16 cellular contexts compared by ENCODE assay signal in the genomic region with DNA sequence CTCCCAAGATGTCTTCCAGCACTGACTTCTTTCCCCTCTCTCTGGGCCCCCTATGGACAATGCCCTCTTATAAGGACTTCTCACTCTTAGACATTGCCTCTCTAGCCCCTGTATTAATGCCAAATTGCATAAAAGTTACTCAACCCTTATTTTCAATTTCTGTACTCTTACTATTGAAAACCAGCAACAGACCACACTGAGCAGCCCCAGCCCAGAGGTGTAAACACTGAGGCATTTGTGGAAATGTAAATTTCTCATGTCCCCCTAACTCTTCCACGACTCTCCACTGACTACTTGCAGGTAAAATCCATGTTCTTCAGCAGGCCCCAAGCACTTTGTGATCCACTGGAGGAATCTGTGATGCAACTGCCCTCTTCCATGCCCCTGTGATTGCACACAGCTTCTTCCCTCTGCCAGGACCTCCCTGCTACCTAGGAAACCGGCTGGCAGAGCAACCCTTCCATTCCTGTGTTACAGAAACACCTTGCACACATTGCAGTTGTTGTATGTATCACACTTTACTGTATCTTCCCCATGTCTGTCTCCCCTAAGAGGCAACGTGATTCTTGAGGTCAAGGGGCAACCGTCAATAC. TPM values are rescaled to one million over a fixed set of nuclear protein-coding genes. Genes with fewer than 3 reads are reported as not detected.
DNase-seq lines count a peak whose midpoint lies in the region; ATAC-seq and TF ChIP-seq lines count a peak whose summit lies in the region.
"Had no signal": no experiment of that assay in that cellular context is flagged by ENCODE, and none has a peak within 500 bp of the region (broad histone marks: within the 10 kb centered on the region; RNA-seq: fewer than 3 reads in every experiment).

No MANE protein-coding gene starts in this region.

- H3K27ac ChIP-seq in left ventricle myocardium inferior (replicated peaks) = peak overlapping the region; percentile 46
- H3K27ac ChIP-seq in right atrium auricular region = no peak overlapping the region
- H3K27ac ChIP-seq: body of pancreas, SK-N-MC had no signal

- H3K9me3 ChIP-seq in left ventricle myocardium inferior (replicated peaks) (no peaks in the 10 kb centered on the region), right atrium auricular region (no peaks in the 10 kb centered on the region)
- H3K9me3 ChIP-seq: body of pancreas had no signal

- TF ChIP-seq CTCF in left ventricle myocardium inferior (IDR thresholded peaks at IDR 0.05; ENCODE audit: borderline replicate concordance) = no peak
- TF ChIP-seq CTCF in right atrium auricular region (IDR thresholded peaks at IDR 0.05) = no peak
- no peak for TF ChIP-seq CTCF in omental fat pad (IDR thresholded peaks at IDR 0.05)

- no peaks in the 10 kb centered on the region for H3K36me3 ChIP-seq in left ventricle myocardium inferior
- no peaks in the 10 kb centered on the region for H3K36me3 ChIP-seq in right atrium auricular region

- DNase-seq in left ventricle myocardium inferior (peak; percentile 36), right atrium auricular region (ENCODE audit: low spot score) (no peak), fibroblast of gingiva (ENCODE audit: low read depth) (peak; percentile 26), omental fat pad (ENCODE audit: low spot score) (no peak), superior temporal gyrus (ENCODE audit: extremely low spot score) (no peak)
- DNase-seq in effector CD4-positive, alpha-beta T cell = no peak
- DNase-seq in activated naive CD4-positive, alpha-beta T cell treated with anti-CD3 and anti-CD28 coated beads, Interleukin-2, amount 50 U/mL, for 16 hours = no peak
- DNase-seq: CD8-positive, alpha-beta memory T cell; dorsolateral prefrontal cortex; NCI-H1436 treated with DMSO at 0.1 percent for 48 hours; NCI-H2227 treated with DMSO at 0.1 percent for 48 hours; occipital lobe; small intestine had no signal

- ATAC-seq in omental fat pad (ENCODE audit: low FRiP score) (peak; percentile 22), HG02588 (IDR thresholded peaks at IDR 0.05; ENCODE audit: unreplicated experiment) (no peak)
- ATAC-seq: body of pancreas had no signal

- intact Hi-C loops in left ventricle myocardium inferior (cut with micrococcal nuclease) = no loop called here

- H3K27me3 ChIP-seq in left ventricle myocardium inferior (ENCODE audit: low read depth) (no peaks in the 10 kb centered on the region), right atrium auricular region (no peaks in the 10 kb centered on the region)
- H3K27me3 ChIP-seq: body of pancreas, dorsolateral prefrontal cortex had no signal

- no peak overlapping the region for H3K4me3 ChIP-seq in left ventricle myocardium inferior
- H3K4me3 ChIP-seq in right atrium auricular region = no peak overlapping the region
- H3K4me3 ChIP-seq: body of pancreas, SK-N-MC had no signal

- peaks cover 93% of the 10 kb centered on the region for H3K4me1 ChIP-seq in left ventricle myocardium inferior
- H3K4me1 ChIP-seq in right atrium auricular region = peaks cover 0 to 85% of the 10 kb centered on the region in 2 donors

RNA-seq across cellular contexts. Expression of gene N4BP1, which starts 4.4 kb away (rescaled TPM):
- total RNA-seq in left ventricle myocardium inferior (18.3 TPM), right atrium auricular region (10 to 100 TPM; 12.3 to 15.0 TPM), omental fat pad (10 to 100 TPM; 19.8 to 44.8 (median 28.2) TPM)

Comparison
In these comparisons a context has a peak if more than half of its experiments do, and no peak if none do; other contexts are left out.
1. DNase-seq: peak in left ventricle myocardium inferior (single experiment) and fibroblast of gingiva (single experiment); none in right atrium auricular region (single experiment), omental fat pad (single experiment), effector CD4-positive, alpha-beta T cell (single experiment), superior temporal gyrus (single experiment) and activated naive CD4-positive, alpha-beta T cell treated with anti-CD3 and anti-CD28 coated beads, Interleukin-2, amount 50 U/mL, for 16 hours (single experiment).